ENCODE assay signal across 8 cellular contexts in the genomic region with DNA sequence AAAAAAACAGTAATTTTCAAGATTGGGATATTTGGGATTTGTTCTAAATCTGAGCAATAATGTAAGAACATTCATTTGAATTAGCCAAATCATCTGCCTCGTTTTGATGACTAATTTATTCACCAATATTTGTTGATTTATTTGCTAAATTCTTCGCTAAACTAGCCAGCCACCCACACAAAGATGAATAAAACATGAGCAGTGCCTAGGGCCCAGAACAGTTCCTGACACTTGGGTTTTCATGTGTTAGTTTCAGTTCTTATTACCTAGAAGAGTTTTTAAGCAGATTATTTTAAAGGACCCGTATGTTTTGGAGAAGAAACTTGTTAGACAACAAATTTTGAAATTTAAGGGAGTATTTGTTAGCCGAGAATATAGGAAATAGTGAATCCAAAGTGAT. TPM values are rescaled to one million over a fixed set of nuclear protein-coding genes. Genes with fewer than 3 reads are reported as not detected.
DNase-seq lines count a peak whose midpoint lies in the region; ATAC-seq and TF ChIP-seq lines count a peak whose summit lies in the region.

No MANE protein-coding gene starts in this region.

- H3K4me1 ChIP-seq in right atrium auricular region (peaks cover 0 to 25% of the 10 kb centered on the region in 2 donors), SJSA1 (replicated peaks) (peaks cover 8% of the 10 kb centered on the region), endodermal cell (ENCODE audit: control insufficient read depth, insufficient read depth, low read length) (no peaks in the 10 kb centered on the region), neuron (ENCODE audit: insufficient read depth, low read length) (peaks cover 30% of the 10 kb centered on the region)

- peaks cover 36% of the 10 kb centered on the region for H3K4me1 Mint-ChIP-seq in endodermal cell

- H3K4me3 Mint-ChIP-seq in endodermal cell, result peak overlapping the region; percentile 88

- no peaks in the 10 kb centered on the region for H3K27me3 ChIP-seq in right atrium auricular region
- H3K27me3 ChIP-seq in SJSA1 (replicated peaks), result no peaks in the 10 kb centered on the region
- H3K27me3 ChIP-seq in endodermal cell (ENCODE audit: control insufficient read depth, insufficient read depth, low read length, poor library complexity, severe bottlenecking), result no peaks in the 10 kb centered on the region
- H3K27me3 ChIP-seq in neuron (ENCODE audit: insufficient read depth, low read length), result no peaks in the 10 kb centered on the region

- 0 to 6% methylated on average over 2 to 4 of the region's 4 CpGs for WGBS in endodermal cell (ENCODE audit: insufficient coverage in 1 of 2, insufficient read length in 1 of 2), 2 experiments

- H3K9me3 ChIP-seq in right atrium auricular region (no peaks in the 10 kb centered on the region), SJSA1 (replicated peaks) (no peaks in the 10 kb centered on the region), endodermal cell (ENCODE audit: control insufficient read depth, low read length) (no peaks in the 10 kb centered on the region), neuron (ENCODE audit: low read length) (no peaks in the 10 kb centered on the region)

- H3K4me3 ChIP-seq in right atrium auricular region (peak overlapping the region; percentile 90 to 93), SJSA1 (peak overlapping the region; percentile 80), endodermal cell (ENCODE audit: low read length) (peak overlapping the region; percentile 87), neuron (ENCODE audit: low read length) (peak overlapping the region; percentile 56)

- H3K36me3 ChIP-seq in right atrium auricular region (no peaks in the 10 kb centered on the region), SJSA1 (peaks cover 11% of the 10 kb centered on the region), endodermal cell (ENCODE audit: control insufficient read depth, insufficient read depth, low read length) (peaks cover 5% of the 10 kb centered on the region), neuron (ENCODE audit: insufficient read depth, low read length) (peaks cover 7% of the 10 kb centered on the region)

- no peak overlapping the region for H2AFZ ChIP-seq in neuron (ENCODE audit: low read depth, low read length)

- peaks cover 10% of the 10 kb centered on the region for H3K36me3 Mint-ChIP-seq in endodermal cell (ENCODE audit: low read depth)

- ATAC-seq in Right ventricle myocardium superior (ENCODE audit: poor library complexity) (no peak), HG02870 (IDR thresholded peaks at IDR 0.05; ENCODE audit: unreplicated experiment) (peak; percentile 36)

- peak overlapping the region; percentile 97 to 99 for H3K27ac ChIP-seq in right atrium auricular region
- no peak overlapping the region for H3K27ac ChIP-seq in SJSA1
- peak overlapping the region; percentile 97 for H3K27ac ChIP-seq in endodermal cell (ENCODE audit: low read depth, low read length)

- no peaks in the 10 kb centered on the region for H3K9me3 Mint-ChIP-seq in endodermal cell

- H3K27me3 Mint-ChIP-seq in endodermal cell (ENCODE audit: insufficient read depth), result peaks cover under 1% of the 10 kb centered on the region

- H3K9ac ChIP-seq in endodermal cell (ENCODE audit: extremely low read depth, low read length, poor library complexity, severe bottlenecking), result peak overlapping the region; percentile 79

- intact Hi-C loops in Right ventricle myocardium superior (cut with DNase I), result loop anchor here (5.0 kb wide), 1 partner anchor 84 kb away; a partner anchor contains a TSS

- H3K27ac Mint-ChIP-seq in endodermal cell, result peak overlapping the region; percentile 99

- no peak for DNase-seq in right atrium auricular region (ENCODE audit: low spot score)
- no peak for DNase-seq in Right ventricle myocardium superior
- no peak for DNase-seq in SJSA1 (ENCODE audit: low read depth in 1 of 2, low spot score in 2 of 2)
- no peak for DNase-seq in endodermal cell
- DNase-seq in NCI-H1694 (lab: John Stamatoyannopoulos, UW), result no peak
- DNase-seq in HK-2 (ENCODE audit: unreplicated experiment), result no peak

- TF ChIP-seq CTCF in right atrium auricular region (IDR thresholded peaks at IDR 0.05) (no peak), endodermal cell (conservative IDR thresholded peaks at IDR 0.05) (no peak)

RNA-seq across cellular contexts. Expression of a gene that starts 1.5 kb away (rescaled TPM):
- total RNA-seq in right atrium auricular region, result 10 to 100 TPM; 13.9 to 17.1 TPM
- 14.4 TPM for total RNA-seq in Right ventricle myocardium superior
- 24.5 and 25.2 TPM in 2 replicates for total RNA-seq in SJSA1 (2014; rRNA removed; shearing (Covaris generic))
- total RNA-seq in endodermal cell, result 100 to 1,000 TPM in 1 of 2 donors, 10 to 100 TPM in 1; 84.9 to 187 TPM
- polyA plus RNA-seq in endodermal cell (2013, experiment 1 of 2), result 47.8 TPM
- polyA plus RNA-seq in endodermal cell (2013, experiment 2 of 2), result 53.0 TPM
